Comparison of ENCODE assay signal across 8 cellular contexts in the genomic region with DNA sequence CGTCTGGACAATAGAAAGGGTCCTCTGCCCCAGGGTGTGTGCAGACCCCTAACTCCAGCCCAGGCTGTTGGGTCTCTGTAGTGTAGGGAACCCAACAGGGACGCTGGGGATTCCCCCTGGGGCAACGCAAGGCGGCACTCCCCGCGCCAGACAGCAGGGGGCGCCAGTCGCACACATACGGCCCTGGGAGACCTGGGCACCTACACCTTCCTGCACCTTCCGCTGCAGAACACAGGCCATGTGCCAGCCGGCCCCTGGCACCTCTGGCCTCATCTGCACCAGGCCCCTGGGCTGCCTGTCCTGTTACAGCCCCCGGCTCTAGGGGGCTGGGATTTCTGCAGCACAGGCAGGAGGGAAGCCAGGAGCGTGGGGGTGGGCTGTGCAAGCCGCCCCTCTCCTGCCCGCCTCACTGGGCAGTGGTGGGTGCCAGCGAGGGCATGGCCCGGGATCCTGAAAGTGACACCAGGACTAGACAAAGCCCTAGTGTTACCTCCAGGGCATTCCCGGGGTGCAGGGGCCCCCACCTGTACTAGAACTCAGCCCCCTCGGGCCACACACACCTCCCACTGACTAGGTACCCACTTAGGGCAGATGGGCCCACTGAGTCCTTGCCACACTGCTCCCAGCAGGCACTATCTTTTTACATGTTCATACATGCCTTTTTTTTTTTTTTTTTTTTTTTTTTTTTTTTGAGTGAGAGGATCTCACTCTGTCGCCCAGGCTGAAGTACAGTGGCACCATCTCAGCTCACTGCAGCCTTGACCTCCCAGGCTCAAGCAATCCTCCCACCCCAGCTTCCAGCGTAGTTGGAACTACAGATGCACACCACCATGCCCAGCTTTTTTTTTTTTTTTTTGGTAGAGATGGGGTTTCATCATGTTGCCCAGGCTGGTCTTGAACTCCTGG. TPM values are rescaled to one million over a fixed set of nuclear protein-coding genes. Genes with fewer than 3 reads are reported as not detected.
DNase-seq lines count a peak whose midpoint lies in the region; ATAC-seq, FAIRE-seq and TF ChIP-seq lines count a peak whose summit lies in the region.

No MANE protein-coding gene starts in this region.

- H4K12ac ChIP-seq in trophoblast cell (ENCODE audit: low read depth, low read length) = no peak overlapping the region

- no peak overlapping the region for H3K9ac ChIP-seq in trophoblast cell (ENCODE audit: low read length)

- no peak overlapping the region for H3K14ac ChIP-seq in trophoblast cell (ENCODE audit: low read length)

- H3K4me2 ChIP-seq in trophoblast cell (ENCODE audit: low read length) = no peak overlapping the region

- H3K36me3 ChIP-seq in gastroesophageal sphincter (peaks cover 0 to 31% of the 10 kb centered on the region in 2 donors), trophoblast cell (ENCODE audit: control insufficient read depth in 1 of 2, insufficient read depth in 2 of 2, low read length in 2 of 2) (peaks cover 12 to 19% of the 10 kb centered on the region in 2 experiments), upper lobe of right lung (no peaks in the 10 kb centered on the region)

- H3K79me2 ChIP-seq in trophoblast cell (ENCODE audit: control insufficient read depth, insufficient read depth, low read length, poor library complexity) = no peaks in the 10 kb centered on the region

- H3K9me3 Mint-ChIP-seq in CD4-positive, alpha-beta T cell = no peaks in the 10 kb centered on the region
- no peaks in the 10 kb centered on the region for H3K9me3 Mint-ChIP-seq in activated T-helper 17 cell treated with anti-CD3 and anti-CD28 coated beads, Interleukin-2, amount 50 U/mL, for 72 hours

- CTCF ChIA-PET in CD4-positive, alpha-beta T cell (lab: Charles Lee) = interaction anchor here (1.0 kb wide), 1 partner anchor 110 kb away, joined by 4 read pairs; no protein-coding TSS in a partner anchor

- TF ChIP-seq CTCF in CD4-positive, alpha-beta T cell (IDR thresholded peaks at IDR 0.05) = peak; percentile 97
- TF ChIP-seq CTCF in gastroesophageal sphincter (IDR thresholded peaks at IDR 0.05) (peak in 3 of 4 experiments; percentile 96 to 99 (median 97)), upper lobe of right lung (IDR thresholded peaks at IDR 0.05) (peak; percentile 97)

- no peak overlapping the region for H4K91ac ChIP-seq in trophoblast cell (ENCODE audit: low read depth, low read length)

- peak; percentile 92 for ATAC-seq in CD4-positive, alpha-beta T cell (ENCODE audit: poor library complexity)
- ATAC-seq in GM19452 (IDR thresholded peaks at IDR 0.05; ENCODE audit: unreplicated experiment) (peak; percentile 79), gastroesophageal sphincter (peak; percentile 31), upper lobe of right lung (peak; percentile 86)
- peak; percentile 82 for ATAC-seq in activated T-helper 17 cell treated with anti-CD3 and anti-CD28 coated beads, Interleukin-2, amount 50 U/mL, for 72 hours (replicated peaks)

- H3K27me3 Mint-ChIP-seq in CD4-positive, alpha-beta T cell = no peaks in the 10 kb centered on the region
- H3K27me3 Mint-ChIP-seq in activated T-helper 17 cell treated with anti-CD3 and anti-CD28 coated beads, Interleukin-2, amount 50 U/mL, for 72 hours = no peaks in the 10 kb centered on the region

- no peak overlapping the region for H3K23ac ChIP-seq in trophoblast cell (ENCODE audit: low read length)

- no peak overlapping the region for H2AK5ac ChIP-seq in trophoblast cell (ENCODE audit: low read length)

- no peak overlapping the region for H2AFZ ChIP-seq in trophoblast cell (ENCODE audit: insufficient read depth, low read length, poor library complexity)

- H3K4me1 ChIP-seq in gastroesophageal sphincter = peaks cover 1 to 47% (median 25%) of the 10 kb centered on the region in 3 donors
- peaks cover 8 to 16% of the 10 kb centered on the region in 2 experiments for H3K4me1 ChIP-seq in trophoblast cell (ENCODE audit: control insufficient read depth in 1 of 2, insufficient read depth in 2 of 2, low read length in 2 of 2)
- H3K4me1 ChIP-seq in upper lobe of right lung = peaks cover 9% of the 10 kb centered on the region

- H3K36me3 Mint-ChIP-seq in CD4-positive, alpha-beta T cell (ENCODE audit: low read depth) = peaks cover 5% of the 10 kb centered on the region
- no peaks in the 10 kb centered on the region for H3K36me3 Mint-ChIP-seq in activated T-helper 17 cell treated with anti-CD3 and anti-CD28 coated beads, Interleukin-2, amount 50 U/mL, for 72 hours (ENCODE audit: low read depth)

- no peaks in the 10 kb centered on the region for H3K9me3 ChIP-seq in CD4-positive, alpha-beta T cell (ENCODE audit: control insufficient read depth, low read length)
- H3K9me3 ChIP-seq in gastroesophageal sphincter = no peaks in the 10 kb centered on the region
- no peaks in the 10 kb centered on the region for H3K9me3 ChIP-seq in trophoblast cell (ENCODE audit: insufficient read depth, low read depth, low read length)
- no peaks in the 10 kb centered on the region for H3K9me3 ChIP-seq in upper lobe of right lung

- no peak overlapping the region for H3K4me3 ChIP-seq in gastroesophageal sphincter
- H3K4me3 ChIP-seq in trophoblast cell (ENCODE audit: low read depth, low read length) = no peak overlapping the region
- H3K4me3 ChIP-seq in upper lobe of right lung = no peak overlapping the region

- no peak overlapping the region for H4K8ac ChIP-seq in trophoblast cell (ENCODE audit: low read depth, low read length)

- no peak for FAIRE-seq in RCC 7860 (lab: Jason Lieb, UNC)

- no peak overlapping the region for H3K27ac ChIP-seq in CD4-positive, alpha-beta T cell (ENCODE audit: low read depth, low read length)
- peak overlapping the region in 1 of 4 donors; percentile 14 for H3K27ac ChIP-seq in gastroesophageal sphincter
- H3K27ac ChIP-seq in trophoblast cell (ENCODE audit: low read depth, low read length) = no peak overlapping the region
- H3K27ac ChIP-seq in upper lobe of right lung = no peak overlapping the region

- no peaks in the 10 kb centered on the region for H3K79me1 ChIP-seq in trophoblast cell (ENCODE audit: low read length)

- no peak overlapping the region for H3K27ac Mint-ChIP-seq in CD4-positive, alpha-beta T cell
- no peak overlapping the region for H3K27ac Mint-ChIP-seq in activated T-helper 17 cell treated with anti-CD3 and anti-CD28 coated beads, Interleukin-2, amount 50 U/mL, for 72 hours

- H3K18ac ChIP-seq in trophoblast cell (ENCODE audit: low read length) = no peak overlapping the region

- H3K27me3 ChIP-seq in CD4-positive, alpha-beta T cell (ENCODE audit: control insufficient read depth, insufficient read depth, low read length) = no peaks in the 10 kb centered on the region
- H3K27me3 ChIP-seq in gastroesophageal sphincter (no peaks in the 10 kb centered on the region), trophoblast cell (ENCODE audit: insufficient read depth, low read length) (no peaks in the 10 kb centered on the region), upper lobe of right lung (no peaks in the 10 kb centered on the region)

- no peak overlapping the region for H3K4me3 Mint-ChIP-seq in CD4-positive, alpha-beta T cell
- no peak overlapping the region for H3K4me3 Mint-ChIP-seq in activated T-helper 17 cell treated with anti-CD3 and anti-CD28 coated beads, Interleukin-2, amount 50 U/mL, for 72 hours

- WGBS in gastroesophageal sphincter (ENCODE audit: low coverage in 1 of 2), 2 donors = 45 to 84% methylated on average over 3 to 4 of the region's 21 CpGs
- WGBS in trophoblast cell (ENCODE audit: extremely low coverage, insufficient coverage, insufficient read length) = no CpG with 5 or more reads among the region's 21 CpGs

- H3K4me1 Mint-ChIP-seq in CD4-positive, alpha-beta T cell (ENCODE audit: low read depth) = no peaks in the 10 kb centered on the region
- H3K4me1 Mint-ChIP-seq in activated T-helper 17 cell treated with anti-CD3 and anti-CD28 coated beads, Interleukin-2, amount 50 U/mL, for 72 hours = no peaks in the 10 kb centered on the region

- no peak overlapping the region for H3K4ac ChIP-seq in trophoblast cell (ENCODE audit: low read depth, low read length)

- peak; percentile 72 to 88 (median 80) for DNase-seq in CD4-positive, alpha-beta T cell
- peak; percentile 91 for DNase-seq in HuH-7 (ENCODE audit: low spot score)
- DNase-seq in RCC 7860 (ENCODE audit: low spot score) = peak; percentile 42
- peak; percentile 45 to 84 for DNase-seq in trophoblast cell
- peak; percentile 88 for DNase-seq in upper lobe of right lung

- H2BK5ac ChIP-seq in trophoblast cell (ENCODE audit: low read depth, low read length, poor library complexity) = no peak overlapping the region

- TF ChIP-seq EP300 in gastroesophageal sphincter (IDR thresholded peaks at IDR 0.05) = no peak

- TF ChIP-seq POLR2A in gastroesophageal sphincter (IDR thresholded peaks at IDR 0.05) = no peak

- POLR2A ChIA-PET in CD4-positive, alpha-beta T cell (lab: Charles Lee) = no interaction called here

- no peak overlapping the region for H2BK120ac ChIP-seq in trophoblast cell (ENCODE audit: insufficient read depth, low read length, poor library complexity)

- intact Hi-C loops in CD4-positive, alpha-beta T cell (cut with DNase I, micrococcal nuclease) = loop anchor here (1.0 to 5.0 kb wide), 6 partner anchors 111 to 429 kb away; a partner anchor contains a TSS
- intact Hi-C loops in upper lobe of right lung (cut with DNase I) = loop anchor here (5.0 kb wide), 1 partner anchor 109 kb away; no protein-coding TSS in a partner anchor

- H2BK12ac ChIP-seq in trophoblast cell (ENCODE audit: low read length) = no peak overlapping the region

RNA-seq across cellular contexts. Expression of a gene that starts 37.5 kb away (rescaled TPM):
- total RNA-seq in CD4-positive, alpha-beta T cell = 100 to 1,000 TPM; 140 to 151 TPM
- total RNA-seq in activated T-helper 17 cell treated with anti-CD3 and anti-CD28 coated beads, Interleukin-2, amount 50 U/mL, for 72 hours = 10 to 100 TPM; 65.7 to 89.0 TPM
- total RNA-seq in gastroesophageal sphincter (10 to 100 TPM; 17.1 to 26.8 (median 20.7) TPM), upper lobe of right lung (48.7 TPM)
- 105 TPM in 2 replicates for polyA plus RNA-seq in trophoblast cell (2013)

RNA-seq across cellular contexts. Expression of a gene that starts 38.0 kb away (rescaled TPM):
- 10 to 100 TPM; 46.1 to 51.4 TPM for total RNA-seq in CD4-positive, alpha-beta T cell
- 10 to 100 TPM; 32.8 to 53.2 TPM for total RNA-seq in activated T-helper 17 cell treated with anti-CD3 and anti-CD28 coated beads, Interleukin-2, amount 50 U/mL, for 72 hours
- 100 to 1,000 TPM; 127 to 184 (median 162) TPM for total RNA-seq in gastroesophageal sphincter
- polyA plus RNA-seq in trophoblast cell (2013) = 81.6 and 81.8 TPM in 2 replicates
- 90.3 TPM for total RNA-seq in upper lobe of right lung

Comparison
In these comparisons a context has a peak if more than half of its experiments do, and no peak if none do; other contexts are left out.
1. ATAC-seq: peak in every context shown above with its lines; median percentile 92 in CD4-positive, alpha-beta T cell; 86 in upper lobe of right lung; 82 in activated T-helper 17 cell treated with anti-CD3 and anti-CD28 coated beads, Interleukin-2, amount 50 U/mL, for 72 hours; 79 in GM19452; 31 in gastroesophageal sphincter.